8 cellular contexts compared by ENCODE assay signal in genomic region chr15:80567721-80568157, GRCh38.
DNase-seq lines count a peak whose midpoint lies in the region; ATAC-seq, FAIRE-seq and TF ChIP-seq lines count a peak whose summit lies in the region.

No MANE protein-coding gene starts in this region.

- no peaks in the 10 kb centered on the region for H3K27me3 ChIP-seq in HL-60 (ENCODE audit: insufficient read depth, poor library complexity, severe bottlenecking)
- no peaks in the 10 kb centered on the region for H3K27me3 ChIP-seq in PC-3 (ENCODE audit: low read length)
- H3K27me3 ChIP-seq in keratinocyte (ENCODE audit: control insufficient read depth, extremely low read depth, insufficient read depth, low read length): no peaks in the 10 kb centered on the region

- no peaks in the 10 kb centered on the region for H3K9me2 ChIP-seq in PC-3 (replicated peaks; ENCODE audit: low read length)

- intact Hi-C loops in PC-3 (cut with micrococcal nuclease): loop anchor here (1.0 to 5.0 kb wide), 5 partner anchors 93 to 405 kb away; no protein-coding TSS in a partner anchor

- no peaks in the 10 kb centered on the region for H3K9me1 ChIP-seq in keratinocyte (ENCODE audit: control insufficient read depth, extremely low read depth, insufficient read depth, low read length)

- DNase-seq in DMS153 (lab: John Stamatoyannopoulos, UW) (peak; percentile 29), HL-60 (ENCODE audit: low read depth in 1 of 2, low spot score in 1 of 2) (peak in 1 of 2 experiments; percentile 35), PC-3 (peak; percentile 82), cerebellar cortex (ENCODE audit: low spot score) (peak; percentile 80), keratinocyte (ENCODE audit: low read depth, low spot score) (peak; percentile 32), stromal cell of bone marrow (ENCODE audit: low read depth) (peak; percentile 84), NCI-H2171 treated with DMSO at 0.1 percent for 48 hours (lab: John Stamatoyannopoulos, UW) (no peak)

- dilution Hi-C loops in keratinocyte (cut with MboI; ENCODE audit: extremely low pct_ligation_motif_present, low sequenced_read_pairs): no loop called here

- POLR2A ChIA-PET in PC-3 (lab: Charles Lee; ENCODE audit: unreplicated experiment): no interaction called here

- ATAC-seq in PC-3 (peak; percentile 89), HG02763 (IDR thresholded peaks at IDR 0.05; ENCODE audit: unreplicated experiment) (no peak)

- FAIRE-seq in keratinocyte (lab: Jason Lieb, UNC): peak; percentile 85

- no peak overlapping the region for H3K4me3 ChIP-seq in HL-60 (replicated peaks; ENCODE audit: insufficient read depth, low read length)
- no peak overlapping the region for H3K4me3 ChIP-seq in PC-3 (ENCODE audit: low read length)
- no peak overlapping the region for H3K4me3 ChIP-seq in keratinocyte (ENCODE audit: control insufficient read depth in 2 of 3, extremely low read depth in 1 of 3, insufficient read depth in 2 of 3, low read depth in 1 of 3, low read length in 3 of 3)

- TF ChIP-seq CTCF in HL-60 (IDR thresholded peaks at IDR 0.05; ENCODE audit: insufficient read depth, low read length) (peak; percentile 38), PC-3 (conservative IDR thresholded peaks at IDR 0.05; ENCODE audit: low read depth, low read length) (peak; percentile 95), keratinocyte (optimal IDR thresholded peaks at IDR 0.05 in 1 of 3, IDR thresholded peaks at IDR 0.05 in 1 of 3, conservative IDR thresholded peaks at IDR 0.05 in 1 of 3; ENCODE audit: extremely low read depth in 1 of 3, insufficient read depth in 2 of 3, low read length in 3 of 3) (peak; percentile 75 to 90 (median 88))

- H3K4me1 ChIP-seq in PC-3 (ENCODE audit: insufficient read depth, low read length) (peaks cover 7% of the 10 kb centered on the region), keratinocyte (ENCODE audit: control insufficient read depth, extremely low read depth, insufficient read depth, low read length) (peaks cover 15% of the 10 kb centered on the region)

- H3K4me2 ChIP-seq in PC-3 (ENCODE audit: low read length) (no peak overlapping the region), keratinocyte (ENCODE audit: control insufficient read depth, extremely low read depth, insufficient read depth, low read depth, low read length) (no peak overlapping the region)

- H3K9me3 ChIP-seq in PC-3 (ENCODE audit: low read length) (no peaks in the 10 kb centered on the region), keratinocyte (ENCODE audit: control insufficient read depth, low read depth, low read length) (no peaks in the 10 kb centered on the region)

- CTCF ChIA-PET in PC-3 (lab: Charles Lee): interaction anchor here (0.6 to 3.1 kb wide), 10 partner anchors 28 to 402 kb away, joined by 3 to 44 read pairs (median 4); partner anchors contain the start of gene CEMIP

- no peaks in the 10 kb centered on the region for H3K79me2 ChIP-seq in PC-3 (ENCODE audit: low read length)
- H3K79me2 ChIP-seq in keratinocyte (ENCODE audit: control insufficient read depth, insufficient read depth, low read length): no peaks in the 10 kb centered on the region

- H3K36me3 ChIP-seq in PC-3 (ENCODE audit: low read depth, low read length) (no peaks in the 10 kb centered on the region), keratinocyte (ENCODE audit: control insufficient read depth in 2 of 2, extremely low read depth in 1 of 2, insufficient read depth in 2 of 2, low read length in 2 of 2) (no peaks in the 10 kb centered on the region)

- H3F3A ChIP-seq in PC-3 (ENCODE audit: low read length, unreplicated experiment): no peaks in the 10 kb centered on the region

- no peak overlapping the region for H3K27ac ChIP-seq in HL-60 (replicated peaks)
- H3K27ac ChIP-seq in PC-3 (ENCODE audit: low read length): peak overlapping the region; percentile 27
- no peak overlapping the region for H3K27ac ChIP-seq in keratinocyte (ENCODE audit: control insufficient read depth, insufficient read depth, low read length)

- H3K9ac ChIP-seq in PC-3 (ENCODE audit: low read length) (peak overlapping the region; percentile 32; the same call in 1 of the 2 replicates), keratinocyte (ENCODE audit: control insufficient read depth, extremely low read depth, insufficient read depth, low read length) (no peak overlapping the region)

- no peaks in the 10 kb centered on the region for H4K20me1 ChIP-seq in PC-3 (ENCODE audit: low read length)
- no peaks in the 10 kb centered on the region for H4K20me1 ChIP-seq in keratinocyte (ENCODE audit: control insufficient read depth, extremely low read depth, insufficient read depth, low read length)

- H2AFZ ChIP-seq in PC-3 (ENCODE audit: low read length): peak overlapping the region; percentile 28; the same call in 1 of the 2 replicates
- H2AFZ ChIP-seq in keratinocyte (ENCODE audit: control insufficient read depth, low read length): no peak overlapping the region

- BruUV-seq in PC-3 (replicated peaks; lab: Mats Ljungman, UMichigan): no TSS peak

Comparison
In these comparisons a context has a peak if more than half of its experiments do, and no peak if none do; other contexts are left out.
1. CTCF ChIP-seq: peak in every context shown above with its lines; median percentile 95 in PC-3; 88 in keratinocyte; 38 in HL-60.